ENCODE assay signal across 1 cellular context in the genomic region with DNA sequence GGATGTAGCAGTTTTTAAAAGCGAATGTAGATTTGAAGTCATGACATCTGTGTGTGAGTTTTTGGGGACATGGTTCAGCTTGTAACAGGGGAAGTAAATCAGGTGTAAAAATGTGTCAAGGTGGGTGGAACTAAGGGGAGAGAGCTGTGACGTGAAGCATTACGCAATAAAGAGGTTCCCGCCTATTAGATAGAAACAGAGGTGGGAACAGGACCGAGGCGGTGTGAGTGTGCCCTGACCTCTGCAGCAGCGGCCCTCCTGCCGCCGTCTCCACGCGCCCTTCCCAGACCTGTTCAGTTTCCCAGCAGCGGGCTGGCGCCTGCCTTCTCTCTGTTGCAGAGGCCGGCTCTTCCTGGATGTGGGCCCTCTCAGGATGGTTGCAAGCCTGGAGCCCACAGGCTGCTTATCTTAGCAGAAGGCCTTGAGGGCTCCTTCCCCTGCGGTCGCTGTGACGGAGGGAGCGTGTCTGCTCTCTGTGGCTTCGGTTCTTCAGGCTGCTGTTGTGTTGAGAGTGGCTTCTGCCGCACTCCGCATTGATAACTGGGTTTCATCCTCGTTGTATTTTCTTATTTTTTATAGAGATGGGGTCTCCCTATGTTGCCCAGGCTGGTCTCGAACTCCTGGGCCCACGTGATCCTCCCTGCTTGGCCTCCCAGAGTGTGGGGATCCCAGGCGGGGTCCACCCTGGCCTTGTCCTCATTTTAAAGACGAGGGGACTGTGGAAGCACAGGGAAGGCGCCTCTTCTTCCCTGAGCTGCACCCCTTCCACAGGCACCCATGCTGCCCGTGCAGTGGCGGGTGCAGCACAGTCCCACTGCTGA.
TF ChIP-seq lines count a peak whose summit lies in the region.

No MANE protein-coding gene starts in this region.

TF ChIP-seq in K562, 482 proteins besides CTCF, POLR2A, EP300 and RAD21 (continued from another document and continues in another):
- TF ChIP-seq ZNF318 (IDR thresholded peaks at IDR 0.05; ENCODE audit: borderline replicate concordance in 1 of 2, low read depth in 1 of 2), result peak in 1 of 2 experiments; percentile 59; a peak in 1 of 4 replicates
- peak; percentile 78 for TF ChIP-seq ELF1 (tag; IDR thresholded peaks at IDR 0.05)
- TF ChIP-seq, protein P1, sequence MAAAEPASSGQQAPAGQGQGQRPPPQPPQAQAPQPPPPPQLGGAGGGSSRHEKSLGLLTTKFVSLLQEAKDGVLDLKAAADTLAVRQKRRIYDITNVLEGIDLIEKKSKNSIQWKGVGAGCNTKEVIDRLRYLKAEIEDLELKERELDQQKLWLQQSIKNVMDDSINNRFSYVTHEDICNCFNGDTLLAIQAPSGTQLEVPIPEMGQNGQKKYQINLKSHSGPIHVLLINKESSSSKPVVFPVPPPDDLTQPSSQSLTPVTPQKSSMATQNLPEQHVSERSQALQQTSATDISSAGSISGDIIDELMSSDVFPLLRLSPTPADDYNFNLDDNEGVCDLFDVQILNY (CRISPR knock-in tag; IDR thresholded peaks at IDR 0.05), result no peak; the same call in 1 of the 2 replicates
- TF ChIP-seq FOXP4 (CRISPR knock-in tag; IDR thresholded peaks at IDR 0.05; ENCODE audit: borderline replicate concordance), result no peak
- TF ChIP-seq CBX5 (IDR thresholded peaks at IDR 0.05; ENCODE audit: borderline replicate concordance, low read depth), result peak; percentile 94
- no peak for TF ChIP-seq NR1H2 (CRISPR knock-in tag; IDR thresholded peaks at IDR 0.05)
- no peak for TF ChIP-seq ZBTB49 (CRISPR knock-in tag; IDR thresholded peaks at IDR 0.05; ENCODE audit: borderline replicate concordance)
- peak; percentile 60; the same call in 1 of the 2 replicates for TF ChIP-seq BHLHE40 (IDR thresholded peaks at IDR 0.05; ENCODE audit: low read length)
- TF ChIP-seq TEAD1 (CRISPR knock-in tag; IDR thresholded peaks at IDR 0.05), result peak in 1 of 2 experiments; percentile 55; a peak in 1 of 4 replicates
- no peak for TF ChIP-seq ZNF184 (CRISPR knock-in tag; IDR thresholded peaks at IDR 0.05)
- TF ChIP-seq ZBTB26 (CRISPR knock-in tag; IDR thresholded peaks at IDR 0.05), result no peak
- no peak for TF ChIP-seq ASH1L (IDR thresholded peaks at IDR 0.05; ENCODE audit: borderline replicate concordance, low read depth, partially characterized antibody)
- TF ChIP-seq SIN3B (IDR thresholded peaks at IDR 0.05; ENCODE audit: low read depth), result no peak
- TF ChIP-seq KDM1A (IDR thresholded peaks at IDR 0.05), result no peak; a peak in 1 of 4 replicates
- no peak for TF ChIP-seq RBM22 (IDR thresholded peaks at IDR 0.05; ENCODE audit: low read depth, low read length, poor library complexity, severe bottlenecking)
- TF ChIP-seq, protein P2, sequence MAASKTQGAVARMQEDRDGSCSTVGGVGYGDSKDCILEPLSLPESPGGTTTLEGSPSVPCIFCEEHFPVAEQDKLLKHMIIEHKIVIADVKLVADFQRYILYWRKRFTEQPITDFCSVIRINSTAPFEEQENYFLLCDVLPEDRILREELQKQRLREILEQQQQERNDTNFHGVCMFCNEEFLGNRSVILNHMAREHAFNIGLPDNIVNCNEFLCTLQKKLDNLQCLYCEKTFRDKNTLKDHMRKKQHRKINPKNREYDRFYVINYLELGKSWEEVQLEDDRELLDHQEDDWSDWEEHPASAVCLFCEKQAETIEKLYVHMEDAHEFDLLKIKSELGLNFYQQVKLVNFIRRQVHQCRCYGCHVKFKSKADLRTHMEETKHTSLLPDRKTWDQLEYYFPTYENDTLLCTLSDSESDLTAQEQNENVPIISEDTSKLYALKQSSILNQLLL (CRISPR knock-in tag; IDR thresholded peaks at IDR 0.05; ENCODE audit: borderline replicate concordance), result no peak
- no peak for TF ChIP-seq MAFK (IDR thresholded peaks at IDR 0.05; ENCODE audit: low read length)
- TF ChIP-seq SMAD1 (IDR thresholded peaks at IDR 0.05; ENCODE audit: low read depth, low read length, partially characterized antibody), result no peak
- peak; percentile 34 for TF ChIP-seq NEUROD1 (IDR thresholded peaks at IDR 0.05; ENCODE audit: borderline replicate concordance, low read depth, low read length, partially characterized antibody)
- TF ChIP-seq ZNF347 (CRISPR knock-in tag; IDR thresholded peaks at IDR 0.05; ENCODE audit: low read depth), result no peak
- no peak for TF ChIP-seq XRCC3 (IDR thresholded peaks at IDR 0.05)
- TF ChIP-seq ZNF354B (CRISPR knock-in tag; IDR thresholded peaks at IDR 0.05), result no peak
- no peak for TF ChIP-seq CBX2 (IDR thresholded peaks at IDR 0.05; ENCODE audit: insufficient read depth, low read length, poor library complexity, severe bottlenecking)
- TF ChIP-seq RREB1 (CRISPR knock-in tag; IDR thresholded peaks at IDR 0.05), result 0 out of 2 replicates have a peak, but pooled peaks have one; percentile 70
